In genomic region chr1:152189657-152190442, GRCh38 we compare ENCODE assay signal across 8 cellular contexts. TPM values are rescaled to one million over a fixed set of nuclear protein-coding genes. Genes with fewer than 3 reads are reported as not detected.
DNase-seq lines count a peak whose midpoint lies in the region; ATAC-seq and TF ChIP-seq lines count a peak whose summit lies in the region.

No MANE protein-coding gene starts in this region.

- ATAC-seq in left ventricle myocardium superior (peak; percentile 81), sciatic nerve (peak; percentile 76), aorta (ENCODE audit: low FRiP score) (peak; percentile 80)

- H3K27me3 ChIP-seq in KMS-11 (ENCODE audit: insufficient read depth, low read depth) = no peaks in the 10 kb centered on the region; the same call in 1 of the 2 replicates
- H3K27me3 ChIP-seq in aorta (ENCODE audit: control insufficient read depth in 1 of 2, insufficient read depth in 2 of 2, low read length in 1 of 2) = no peaks in the 10 kb centered on the region

- H3K36me3 ChIP-seq in KMS-11 (ENCODE audit: insufficient read depth) (no peaks in the 10 kb centered on the region), aorta (ENCODE audit: control insufficient read depth in 1 of 2, insufficient read depth in 2 of 2, low read length in 1 of 2) (no peaks in the 10 kb centered on the region)

- no peak overlapping the region for H3K9ac ChIP-seq in KMS-11

- no peak overlapping the region for H3K4me3 ChIP-seq in KMS-11 (IDR thresholded peaks at IDR 0.05; ENCODE audit: insufficient read depth, low read depth, low read length)
- H3K4me3 ChIP-seq in aorta (ENCODE audit: low read length in 2 of 2) = peak overlapping the region in 1 of 2 donors; percentile 42

- peaks cover 1% of the 10 kb centered on the region for H3K9me3 ChIP-seq in aorta (ENCODE audit: control insufficient read depth, low read length)

- in situ Hi-C loops in G401 (cut with HindIII; ENCODE audit: low sequenced_read_pairs) = no loop called here

- DNase-seq in G401 (ENCODE audit: low spot score) (peak; percentile 13), SW 1271 (lab: John Stamatoyannopoulos, UW) (peak; percentile 30 to 75), left ventricle myocardium superior (peak; percentile 69), sciatic nerve (ENCODE audit: low spot score) (peak; percentile 76), aorta (peak; percentile 65 to 83), T1000 (lab: John Stamatoyannopoulos, UW) (no peak)
- peak; percentile 39 for DNase-seq in activated naive CD8-positive, alpha-beta T cell treated with anti-CD3 and anti-CD28 coated beads, Interleukin-2, amount 50 U/mL, for 16 hours (ENCODE audit: low read depth, low spot score)

- no peak overlapping the region for H3K4me2 ChIP-seq in KMS-11

- no peaks in the 10 kb centered on the region for H3K79me2 ChIP-seq in KMS-11 (ENCODE audit: insufficient read depth, low read depth)

- 27 to 30% methylated on average over 9 of the region's 9 CpGs for WGBS in aorta, 2 donors

- peaks cover 8% of the 10 kb centered on the region for H3K4me1 ChIP-seq in KMS-11 (ENCODE audit: low read depth, poor library complexity, severe bottlenecking)
- H3K4me1 ChIP-seq in aorta (ENCODE audit: control insufficient read depth in 1 of 2, insufficient read depth in 2 of 2, low read length in 2 of 2) = peaks cover 0 to 3% of the 10 kb centered on the region in 2 donors

- H4K20me1 ChIP-seq in KMS-11 (ENCODE audit: insufficient read depth) = no peaks in the 10 kb centered on the region

- intact Hi-C loops in left ventricle myocardium superior (cut with micrococcal nuclease) = loop anchor here (5.0 kb wide), 3 partner anchors 48 to 267 kb away; no protein-coding TSS in a partner anchor
- intact Hi-C loops in sciatic nerve (cut with DNase I) = loop anchor here (10.0 kb wide), 2 partner anchors 135 to 255 kb away; no protein-coding TSS in a partner anchor
- intact Hi-C loops in aorta (cut with DNase I) = loop anchor here (5.0 kb wide), 2 partner anchors 252 to 267 kb away; no protein-coding TSS in a partner anchor

- H2AFZ ChIP-seq in KMS-11 (ENCODE audit: low read depth) = no peak overlapping the region

- peak; percentile 100 for TF ChIP-seq CTCF in KMS-11 (conservative IDR thresholded peaks at IDR 0.05; ENCODE audit: low read depth, low read length)

- H3K27ac ChIP-seq in KMS-11 (no peak overlapping the region), aorta (ENCODE audit: low read depth in 1 of 2, low read length in 2 of 2) (no peak overlapping the region)

RNA-seq across cellular contexts. Expression of gene RPTN, which starts 30.8 kb away (rescaled TPM):
- not detected in 2 replicates for total RNA-seq in G401 (2014; rRNA removed; shearing (Covaris generic))
- total RNA-seq in left ventricle myocardium superior (not detected), sciatic nerve (not detected), aorta (not detected)
- polyA plus RNA-seq in aorta = not detected

RNA-seq across cellular contexts. Expression of gene HRNR, which starts 34.1 kb away (rescaled TPM):
- total RNA-seq in G401 (2014; rRNA removed; shearing (Covaris generic)) = not detected in 2 replicates
- total RNA-seq in left ventricle myocardium superior (not detected), sciatic nerve (not detected), aorta (not detected)
- not detected for polyA plus RNA-seq in aorta
